Comparison of ENCODE assay signal across 15 cellular contexts in the genomic region with DNA sequence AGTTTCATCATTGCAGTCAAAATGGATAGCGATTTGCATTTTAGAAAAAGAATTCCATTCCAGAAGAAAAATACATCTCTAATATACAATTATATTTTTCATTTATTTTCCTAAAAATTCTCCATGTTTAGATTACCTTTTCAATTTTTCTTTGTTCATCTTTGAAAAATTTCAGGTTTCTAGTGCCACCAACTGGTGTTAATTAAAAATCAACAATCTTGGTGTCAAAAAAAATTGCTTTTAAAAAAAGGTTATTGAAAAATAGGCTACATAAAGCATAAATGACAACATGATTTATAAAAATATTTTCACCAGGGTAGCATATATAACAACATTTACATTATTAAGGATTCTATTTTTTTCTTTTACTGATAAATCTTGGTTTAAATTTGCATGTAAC. TPM values are rescaled to one million over a fixed set of nuclear protein-coding genes. Genes with fewer than 3 reads are reported as not detected.
"Had no signal": no experiment of that assay in that cellular context is flagged by ENCODE, and none has a peak within 500 bp of the region (broad histone marks: within the 10 kb centered on the region; RNA-seq: fewer than 3 reads in every experiment).

No MANE protein-coding gene starts in this region.

- H3K4me3 ChIP-seq: cardiac muscle cell, colonic mucosa, lung, suprapubic skin, upper lobe of right lung had no signal

- H3K27me3 ChIP-seq: cardiac muscle cell, colonic mucosa, suprapubic skin, upper lobe of right lung had no signal

- H3K36me3 ChIP-seq: colonic mucosa had no signal

- H3K4me1 ChIP-seq: colonic mucosa, suprapubic skin, upper lobe of right lung had no signal

- ATAC-seq: activated CD4-positive, alpha-beta T cell treated with anti-CD3 and anti-CD28 coated beads for 36 hours; left colon; right cardiac atrium; upper lobe of right lung had no signal

- DNase-seq: activated CD4-positive, alpha-beta T cell treated with anti-CD3 and anti-CD28 coated beads for 36 hours; activated naive CD4-positive, alpha-beta T cell treated with anti-CD3 and anti-CD28 coated beads, Interleukin-2, amount 10 ng/mL, durations not matched to agents 7 days and 5 days; colonic mucosa; effector CD8-positive, alpha-beta T cell; left colon; midbrain; right cardiac atrium; stimulated activated CD4-positive, alpha-beta T cell treated with anti-CD3 and anti-CD28 coated beads, Interleukin-2, amount 100 ng/mL, for 24 hours; stimulated activated naive CD4-positive, alpha-beta T cell; upper lobe of right lung had no signal

- H3K27ac ChIP-seq: cardiac muscle cell, colonic mucosa, suprapubic skin, upper lobe of right lung had no signal

- H3K9me3 ChIP-seq: colonic mucosa, suprapubic skin, upper lobe of right lung had no signal

RNA-seq across cellular contexts. Expression of a gene that starts 58.1 kb away (rescaled TPM):
- total RNA-seq: cardiac muscle cell, epithelial cell of proximal tubule, progenitor cell of endocrine pancreas had no signal
- polyA plus RNA-seq: cardiac muscle cell had no signal
